Comparison of ENCODE assay signal across 28 cellular contexts in the genomic region with DNA sequence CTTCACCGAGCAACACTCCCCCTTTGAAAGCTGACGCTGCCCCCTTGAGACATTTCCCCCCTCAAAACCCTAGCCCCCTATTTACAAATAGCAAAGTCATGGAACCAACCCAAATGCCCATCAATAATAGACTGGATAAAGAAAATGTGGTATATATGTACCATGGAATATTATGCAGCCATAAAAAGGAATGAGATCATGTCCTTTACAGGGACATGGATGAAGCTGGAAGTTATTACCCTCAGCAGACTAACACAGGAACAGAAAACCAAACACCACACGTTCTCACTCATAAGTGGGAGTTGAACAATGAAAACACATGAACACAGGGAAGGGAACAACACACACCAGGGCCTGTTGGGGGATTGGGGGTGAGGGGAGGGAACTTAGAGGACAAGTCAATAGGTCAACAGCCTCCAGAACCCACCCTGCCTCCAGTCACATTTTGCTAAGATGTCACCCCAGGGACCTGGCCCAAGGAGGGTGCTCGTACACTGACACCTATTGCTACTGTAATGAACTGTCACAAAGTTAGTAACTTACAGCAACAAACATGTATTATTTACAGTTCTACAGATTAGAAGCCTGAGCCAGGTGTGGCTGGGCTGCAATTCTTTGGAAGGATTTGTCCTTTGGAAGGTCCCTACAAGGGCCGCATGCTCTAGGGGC.
"Had no signal": no experiment of that assay in that cellular context is flagged by ENCODE, and none has a peak within 500 bp of the region (broad histone marks: within the 10 kb centered on the region; RNA-seq: fewer than 3 reads in every experiment).

No MANE protein-coding gene starts in this region.

- H3K27me3 ChIP-seq: breast epithelium, gastroesophageal sphincter, heart left ventricle, neutrophil, sigmoid colon, upper lobe of left lung, vagina had no signal

- ATAC-seq: activated naive CD8-positive, alpha-beta T cell treated with anti-CD3 and anti-CD28 coated beads, Interleukin-2, amount 50 U/mL, for 24 hours; activated T-cell treated with anti-CD3 and anti-CD28 coated beads, Interleukin-2, amount 50 U/mL, for 4 hours; heart left ventricle; mucosa of descending colon; natural killer cell treated with Interleukin-12 subunit alpha and Interleukin-12 subunit beta and Interleukin-15 and Interleukin-18, amount 100 ng/mL, for 72 hours; stimulated activated effector memory CD8-positive, alpha-beta T cell treated with anti-CD3 and anti-CD28 coated beads, Interleukin-12 subunit alpha, Interleukin-12 subunit beta, amount 100 ng/mL, for 72 hours had no signal

- H3K4me3 Mint-ChIP-seq: activated naive CD4-positive, alpha-beta T cell treated with anti-CD3 and anti-CD28 coated beads, Interleukin-2, amount 50 U/mL, for 24 hours; activated naive CD8-positive, alpha-beta T cell treated with anti-CD3 and anti-CD28 coated beads, Interleukin-2, amount 50 U/mL, for 24 hours; activated T-cell treated with anti-CD3 and anti-CD28 coated beads, Interleukin-2, amount 50 U/mL, for 4 hours; central memory CD8-positive, alpha-beta T cell; memory B cell; natural killer cell treated with Interleukin-12 subunit alpha and Interleukin-12 subunit beta and Interleukin-15 and Interleukin-18, amount 100 ng/mL, for 72 hours; stimulated activated effector memory CD8-positive, alpha-beta T cell treated with anti-CD3 and anti-CD28 coated beads, Interleukin-12 subunit alpha, Interleukin-12 subunit beta, amount 100 ng/mL, for 72 hours; stimulated activated naive CD8-positive, alpha-beta T cell treated with anti-CD3 and anti-CD28 coated beads, Interleukin-15, Interleukin-2, amounts not matched to agents 100 ng/mL and 50 ng/mL, for 24 hours had no signal

- DNase-seq: activated CD4-positive, alpha-beta T cell treated with anti-CD3 and anti-CD28 coated beads for 4 hours; activated CD4-positive, alpha-beta T cell treated with anti-CD3 and anti-CD28 coated beads, Interleukin-2, amount 50 U/mL, for 48 hours; activated CD8-positive, alpha-beta memory T cell treated with anti-CD3 and anti-CD28 coated beads, Interleukin-2, amount 50 U/mL, for 48 hours; activated naive CD8-positive, alpha-beta T cell treated with anti-CD3 and anti-CD28 coated beads, Interleukin-2, amount 50 U/mL, for 24 hours; activated T-cell treated with anti-CD3 and anti-CD28 coated beads, Interleukin-2, amount 50 U/mL, for 4 hours; amygdala; dermis blood vessel endothelial cell; effector memory CD4-positive, alpha-beta T cell; heart left ventricle; mucosa of descending colon; retina; sigmoid colon; small intestine; stimulated activated CD4-positive, alpha-beta T cell treated with anti-CD3 and anti-CD28 coated beads, Interleukin-4, amount 100 ng/mL, for 24 hours; upper lobe of left lung had no signal

- H3K27ac Mint-ChIP-seq: activated naive CD4-positive, alpha-beta T cell treated with anti-CD3 and anti-CD28 coated beads, Interleukin-2, amount 50 U/mL, for 24 hours; activated naive CD8-positive, alpha-beta T cell treated with anti-CD3 and anti-CD28 coated beads, Interleukin-2, amount 50 U/mL, for 24 hours; activated T-helper 2 cell treated with anti-CD3 and anti-CD28 coated beads, Interferon-gamma antibody, Interleukin-2, Interleukin-4, amounts not matched to agents 10 μg/mL and 5 μg/mL and 100 μg/mL, durations not matched to agents 14 hours and 24 hours and 36 hours; memory B cell; natural killer cell treated with Interleukin-12 subunit alpha and Interleukin-12 subunit beta and Interleukin-15 and Interleukin-18, amount 100 ng/mL, for 72 hours; stimulated activated effector memory CD8-positive, alpha-beta T cell treated with anti-CD3 and anti-CD28 coated beads, Interleukin-12 subunit alpha, Interleukin-12 subunit beta, amount 100 ng/mL, for 72 hours; stimulated activated naive CD8-positive, alpha-beta T cell treated with anti-CD3 and anti-CD28 coated beads, Interleukin-15, Interleukin-2, amounts not matched to agents 100 ng/mL and 50 ng/mL, for 24 hours had no signal

- H3K9me3 ChIP-seq: breast epithelium, gastroesophageal sphincter, heart left ventricle, mucosa of descending colon, neutrophil, prostate gland, sigmoid colon, upper lobe of left lung, vagina had no signal

- H3K36me3 ChIP-seq: breast epithelium, gastroesophageal sphincter, heart left ventricle, neutrophil, prostate gland, sigmoid colon, upper lobe of left lung, vagina had no signal

- H3K4me3 ChIP-seq: breast epithelium, gastroesophageal sphincter, heart left ventricle, mucosa of descending colon, prostate gland, sigmoid colon, upper lobe of left lung, vagina had no signal

- H3K27me3 Mint-ChIP-seq: central memory CD8-positive, alpha-beta T cell; natural killer cell treated with Interleukin-12 subunit alpha and Interleukin-12 subunit beta and Interleukin-15 and Interleukin-18, amount 100 ng/mL, for 72 hours; stimulated activated naive CD8-positive, alpha-beta T cell treated with anti-CD3 and anti-CD28 coated beads, Interleukin-15, Interleukin-2, amounts not matched to agents 100 ng/mL and 50 ng/mL, for 24 hours had no signal

- H3K4me1 Mint-ChIP-seq: activated naive CD4-positive, alpha-beta T cell treated with anti-CD3 and anti-CD28 coated beads, Interleukin-2, amount 50 U/mL, for 24 hours; activated naive CD8-positive, alpha-beta T cell treated with anti-CD3 and anti-CD28 coated beads, Interleukin-2, amount 50 U/mL, for 24 hours; central memory CD8-positive, alpha-beta T cell; memory B cell; stimulated activated effector memory CD8-positive, alpha-beta T cell treated with anti-CD3 and anti-CD28 coated beads, Interleukin-12 subunit alpha, Interleukin-12 subunit beta, amount 100 ng/mL, for 72 hours had no signal

- H3K9me3 Mint-ChIP-seq: activated naive CD4-positive, alpha-beta T cell treated with anti-CD3 and anti-CD28 coated beads, Interleukin-2, amount 50 U/mL, for 24 hours; activated naive CD8-positive, alpha-beta T cell treated with anti-CD3 and anti-CD28 coated beads, Interleukin-2, amount 50 U/mL, for 24 hours; activated T-cell treated with anti-CD3 and anti-CD28 coated beads, Interleukin-2, amount 50 U/mL, for 4 hours; activated T-helper 2 cell treated with anti-CD3 and anti-CD28 coated beads, Interferon-gamma antibody, Interleukin-2, Interleukin-4, amounts not matched to agents 10 μg/mL and 5 μg/mL and 100 μg/mL, durations not matched to agents 14 hours and 24 hours and 36 hours; central memory CD8-positive, alpha-beta T cell; natural killer cell treated with Interleukin-12 subunit alpha and Interleukin-12 subunit beta and Interleukin-15 and Interleukin-18, amount 100 ng/mL, for 72 hours; stimulated activated effector memory CD8-positive, alpha-beta T cell treated with anti-CD3 and anti-CD28 coated beads, Interleukin-12 subunit alpha, Interleukin-12 subunit beta, amount 100 ng/mL, for 72 hours; stimulated activated naive CD8-positive, alpha-beta T cell treated with anti-CD3 and anti-CD28 coated beads, Interleukin-15, Interleukin-2, amounts not matched to agents 100 ng/mL and 50 ng/mL, for 24 hours had no signal

- H3K27ac ChIP-seq: breast epithelium, gastroesophageal sphincter, heart left ventricle, neutrophil, prostate gland, sigmoid colon, upper lobe of left lung, vagina, VCaP had no signal

- H3K4me1 ChIP-seq: breast epithelium, prostate gland had no signal

- H3K36me3 Mint-ChIP-seq: activated naive CD4-positive, alpha-beta T cell treated with anti-CD3 and anti-CD28 coated beads, Interleukin-2, amount 50 U/mL, for 24 hours; memory B cell; natural killer cell treated with Interleukin-12 subunit alpha and Interleukin-12 subunit beta and Interleukin-15 and Interleukin-18, amount 100 ng/mL, for 72 hours; stimulated activated effector memory CD8-positive, alpha-beta T cell treated with anti-CD3 and anti-CD28 coated beads, Interleukin-12 subunit alpha, Interleukin-12 subunit beta, amount 100 ng/mL, for 72 hours had no signal
